27 cellular contexts compared by ENCODE assay signal in the genomic region with DNA sequence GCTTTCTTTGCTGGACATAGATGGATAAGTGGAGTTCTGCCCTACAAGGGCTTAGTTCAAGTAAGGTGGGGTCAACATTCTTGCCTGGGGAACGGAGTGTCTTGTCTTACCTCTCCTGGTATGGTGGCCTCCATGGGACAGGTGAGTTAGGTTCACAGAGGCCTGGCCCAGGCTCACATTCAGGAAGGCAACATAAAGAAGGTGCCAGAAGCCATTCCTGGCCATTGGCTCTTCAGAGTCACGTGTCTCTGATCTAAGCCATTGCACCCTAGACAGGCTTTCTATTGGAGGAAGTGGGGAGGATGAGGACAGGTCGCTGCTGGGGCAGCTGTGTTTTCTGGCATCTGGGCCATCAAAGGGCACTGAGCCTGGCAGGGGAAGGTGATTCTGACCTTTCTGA.
"Had no signal": no experiment of that assay in that cellular context is flagged by ENCODE, and none has a peak within 500 bp of the region (broad histone marks: within the 10 kb centered on the region; RNA-seq: fewer than 3 reads in every experiment).

No MANE protein-coding gene starts in this region.

- DNase-seq: dorsolateral prefrontal cortex; effector CD4-positive, alpha-beta T cell; foreskin keratinocyte; heart left ventricle; kidney; midbrain; naive thymus-derived CD4-positive, alpha-beta T cell; occipital lobe; ovary; posterior cingulate gyrus; psoas muscle; right cardiac atrium; sigmoid colon; stimulated activated CD4-positive, alpha-beta T cell treated with anti-CD3 and anti-CD28 coated beads, Interleukin-4, amount 100 ng/mL, for 4 hours; stimulated activated naive CD8-positive, alpha-beta T cell treated with anti-CD3 and anti-CD28 coated beads, Interleukin-15, Interleukin-2, amounts not matched to agents 100 U/mL and 50 U/mL, for 24 hours; upper lobe of left lung had no signal

- H3K4me1 ChIP-seq: foreskin keratinocyte, gastroesophageal sphincter, psoas muscle, sigmoid colon, tibial nerve had no signal

- H3K9ac ChIP-seq: neural progenitor cell had no signal

- H3K79me2 ChIP-seq: hepatocyte had no signal

- H2AFZ ChIP-seq: hepatocyte, neural progenitor cell had no signal

- H3K4me2 ChIP-seq: hepatocyte, neural progenitor cell had no signal

- H3K27ac ChIP-seq: dorsolateral prefrontal cortex, esophagus muscularis mucosa, foreskin keratinocyte, gastroesophageal sphincter, heart left ventricle, hepatocyte, neural progenitor cell, ovary, psoas muscle, sigmoid colon, thoracic aorta, tibial nerve, upper lobe of left lung had no signal

- H3K9me3 ChIP-seq: esophagus muscularis mucosa, gastroesophageal sphincter, heart left ventricle, ovary, psoas muscle, sigmoid colon, thoracic aorta, tibial nerve, upper lobe of left lung had no signal

- H3K36me3 ChIP-seq: esophagus muscularis mucosa, gastroesophageal sphincter, heart left ventricle, neural progenitor cell, ovary, sigmoid colon, thoracic aorta, tibial nerve, upper lobe of left lung had no signal

- FAIRE-seq: colon, kidney, urothelium cell line had no signal

- ATAC-seq: foreskin keratinocyte; gastroesophageal sphincter; heart left ventricle; left lobe of liver; naive thymus-derived CD4-positive, alpha-beta T cell; psoas muscle; right cardiac atrium; stimulated activated memory B cell treated with anti-CD40 and anti-IgM and Interleukin-4, amounts not matched to agents 10 μg/mL and 1 μg/mL and 100 μg/mL, for 72 hours; stimulated activated naive CD8-positive, alpha-beta T cell treated with anti-CD3 and anti-CD28 coated beads, Interleukin-15, Interleukin-2, amounts not matched to agents 100 U/mL and 50 U/mL, for 24 hours had no signal

- H3K27me3 ChIP-seq: ovary, upper lobe of left lung had no signal

- H3K4me3 ChIP-seq: dorsolateral prefrontal cortex, esophagus muscularis mucosa, gastroesophageal sphincter, heart left ventricle, hepatocyte, lung, neural progenitor cell, ovary, psoas muscle, sigmoid colon, thoracic aorta, tibial nerve, upper lobe of left lung had no signal
